ENCODE assay signal across 8 cellular contexts in genomic region chr21:39349211-39350093, GRCh38. TPM values are rescaled to one million over a fixed set of nuclear protein-coding genes. Genes with fewer than 3 reads are reported as not detected.
DNase-seq lines count a peak whose midpoint lies in the region; ATAC-seq and TF ChIP-seq lines count a peak whose summit lies in the region.

No MANE protein-coding gene starts in this region.

- peaks cover 5 to 13% of the 10 kb centered on the region in 2 donors for H3K36me3 ChIP-seq in mucosa of rectum (ENCODE audit: control insufficient read depth in 2 of 2, insufficient read depth in 2 of 2, low read length in 2 of 2)

- peak overlapping the region; percentile 98 to 100 (median 99) for H3K27ac Mint-ChIP-seq in IgD-negative memory B cell

- TF ChIP-seq POLR2A in erythroblast (IDR thresholded peaks at IDR 0.05; ENCODE audit: low read length) = peak; percentile 74

- peak overlapping the region; percentile 91 to 95 for H3K9ac ChIP-seq in mucosa of rectum (ENCODE audit: low read depth in 1 of 2, low read length in 2 of 2)

- peaks cover 17 to 36% (median 30%) of the 10 kb centered on the region in 3 donors for H3K4me1 Mint-ChIP-seq in IgD-negative memory B cell

- H3K27me3 ChIP-seq in mucosa of rectum (ENCODE audit: control insufficient read depth in 2 of 2, insufficient read depth in 2 of 2, low read length in 2 of 2) = no peaks in the 10 kb centered on the region

- DNase-seq in DMS114 treated with DMSO at 0.1 percent for 48 hours (lab: John Stamatoyannopoulos, UW; ENCODE audit: unreplicated experiment) (peak; percentile 84), OCI-M1 (lab: John Stamatoyannopoulos, UW) (peak; percentile 100), activated T-cell treated with anti-CD3 and anti-CD28 coated beads for 48 hours (ENCODE audit: low read depth) (peak; percentile 98), erythroblast (lab: John Stamatoyannopoulos, UW) (peak; percentile 95 to 96)
- DNase-seq in stimulated activated CD8-positive, alpha-beta memory T cell treated with anti-CD3 and anti-CD28 coated beads, Interleukin-4, amount 100 ng/mL, for 4 hours (ENCODE audit: low read depth in 2 of 2, low spot score in 1 of 2) = peak; percentile 91 to 95

- H3K27ac ChIP-seq in mucosa of rectum (ENCODE audit: low read depth in 2 of 2, low read length in 2 of 2) = peak overlapping the region; percentile 95 to 98

- H3K4me1 ChIP-seq in mucosa of rectum (ENCODE audit: control insufficient read depth in 2 of 2, insufficient read depth in 2 of 2, low read length in 2 of 2) = peaks cover 6 to 8% of the 10 kb centered on the region in 2 donors

- peaks cover 0 to 3% (median 0%) of the 10 kb centered on the region in 3 donors for H3K9me3 Mint-ChIP-seq in IgD-negative memory B cell

- no peaks in the 10 kb centered on the region for H3K9me3 ChIP-seq in mucosa of rectum (ENCODE audit: control insufficient read depth in 2 of 2, low read length in 2 of 2)

- peaks cover 5% of the 10 kb centered on the region for H3K27me3 Mint-ChIP-seq in IgD-negative memory B cell

- peak overlapping the region; percentile 98 to 99 (median 99) for H3K4me3 Mint-ChIP-seq in IgD-negative memory B cell

- H3K4me3 ChIP-seq in mucosa of rectum (ENCODE audit: low read length in 2 of 2) = peak overlapping the region; percentile 81 to 88

- ATAC-seq in GM21576 (IDR thresholded peaks at IDR 0.05; ENCODE audit: unreplicated experiment) = peak; percentile 81

- peaks cover 4% of the 10 kb centered on the region for H3K36me3 Mint-ChIP-seq in IgD-negative memory B cell

RNA-seq across cellular contexts. Expression of gene HMGN1, which starts 0.6 kb away (rescaled TPM):
- polyA plus RNA-seq in IgD-negative memory B cell = 283 TPM

RNA-seq across cellular contexts. Expression of gene BRWD1, which starts 36.0 kb away (rescaled TPM):
- 38.9 TPM for polyA plus RNA-seq in IgD-negative memory B cell

Comparison
In these comparisons a context has a peak if more than half of its experiments do, and no peak if none do; other contexts are left out.
1. Peak in every context shown above with its lines: DNase-seq, ATAC-seq, H3K4me3 ChIP-seq and H3K27ac ChIP-seq.